Comparison of ENCODE assay signal across 11 cellular contexts in genomic region chr5:100566382-100567141, GRCh38.
"Had no signal": no experiment of that assay in that cellular context is flagged by ENCODE, and none has a peak within 500 bp of the region (broad histone marks: within the 10 kb centered on the region; RNA-seq: fewer than 3 reads in every experiment).

No MANE protein-coding gene starts in this region.

- DNase-seq: activated CD4-positive, alpha-beta T cell treated with anti-CD3 and anti-CD28 coated beads, Interleukin-2, amount 50 U/mL, for 48 hours; activated CD4-positive, CD25-positive, alpha-beta regulatory T cell; activated gamma-delta T cell treated with Interleukin-2 at 50 U/mL for 16 hours; colonic mucosa; heart left ventricle; naive B cell; posterior cingulate gyrus; small intestine; substantia nigra; transverse colon had no signal

- FAIRE-seq: bronchial epithelial cell, small intestine had no signal

- H3K9me3 Mint-ChIP-seq: naive B cell had no signal

- H3K27me3 Mint-ChIP-seq: naive B cell had no signal

- H3K4me3 Mint-ChIP-seq: naive B cell had no signal

- ATAC-seq: heart left ventricle had no signal
